Comparison of ENCODE assay signal across 2 cellular contexts in the genomic region with DNA sequence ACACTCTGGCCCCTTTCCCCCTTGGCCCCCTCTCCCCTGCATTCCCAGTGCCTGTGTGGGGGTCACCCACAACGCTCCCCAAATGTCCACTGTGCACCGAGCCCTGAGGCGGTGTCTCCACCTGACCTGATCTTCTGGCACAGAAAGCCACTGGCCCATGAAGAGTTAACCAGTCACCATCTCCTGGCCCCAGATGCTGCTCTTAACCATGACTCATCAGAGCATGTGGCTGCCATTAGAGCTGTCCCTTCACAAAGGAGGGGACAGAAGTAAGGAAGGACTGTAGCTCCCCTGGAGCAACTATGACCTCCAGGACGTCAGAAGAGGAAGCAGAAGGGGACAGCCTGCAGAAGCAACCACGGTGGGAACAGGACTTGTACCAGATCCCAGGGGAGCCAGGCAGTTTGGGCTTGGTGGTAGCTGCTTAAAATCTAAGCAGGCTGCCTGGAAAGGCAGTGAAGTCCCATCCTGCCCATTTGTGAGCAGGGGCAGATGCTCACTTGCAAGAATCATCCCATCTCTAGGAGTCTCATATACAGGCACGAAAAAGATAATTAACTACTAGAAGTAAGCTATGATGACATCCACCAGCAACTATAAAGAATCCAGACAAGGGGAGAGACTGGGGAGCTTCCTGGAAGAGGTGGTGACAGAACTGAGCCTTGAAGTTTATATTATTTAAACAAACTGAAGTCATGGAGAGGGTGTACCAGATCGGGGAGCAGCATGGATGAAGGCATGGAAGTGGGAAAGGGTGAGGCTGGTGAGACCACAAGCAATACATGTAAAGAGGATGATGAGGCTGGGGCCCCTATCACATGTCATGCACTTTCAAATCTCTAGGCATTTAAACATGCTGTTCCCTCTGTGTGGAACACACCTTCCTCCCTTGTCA.
A peak's percentile ranks its signal among the peaks of the same experiment; 100 is the strongest.
TF ChIP-seq lines count a peak whose summit lies in the region.

No MANE protein-coding gene starts in this region.

TF ChIP-seq in A549, 52 proteins besides CTCF, POLR2A, EP300 and RAD21:
- TF ChIP-seq CHD2 (IDR thresholded peaks at IDR 0.05; ENCODE audit: low read length, partially characterized antibody) = no peak
- TF ChIP-seq FOSL2 (IDR thresholded peaks at IDR 0.05) = 0 out of 2 replicates have a peak, but pooled peaks have one; percentile 32
- peak; percentile 86 for TF ChIP-seq FOSL2 (CRISPR knock-in tag; IDR thresholded peaks at IDR 0.05)
- no peak for TF ChIP-seq CHD4 (IDR thresholded peaks at IDR 0.05; ENCODE audit: borderline replicate concordance)
- TF ChIP-seq, protein P1, sequence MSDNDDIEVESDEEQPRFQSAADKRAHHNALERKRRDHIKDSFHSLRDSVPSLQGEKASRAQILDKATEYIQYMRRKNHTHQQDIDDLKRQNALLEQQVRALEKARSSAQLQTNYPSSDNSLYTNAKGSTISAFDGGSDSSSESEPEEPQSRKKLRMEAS (IDR thresholded peaks at IDR 0.05) = peak; percentile 64
- no peak for TF ChIP-seq ZSCAN20 (CRISPR knock-in tag; IDR thresholded peaks at IDR 0.05)
- TF ChIP-seq TP53 (CRISPR knock-in tag; IDR thresholded peaks at IDR 0.05) = no peak
- no peak for TF ChIP-seq PHF8 (IDR thresholded peaks at IDR 0.05; ENCODE audit: borderline replicate concordance, low read depth)
- TF ChIP-seq FOSB (CRISPR knock-in tag; IDR thresholded peaks at IDR 0.05) = no peak
- no peak for TF ChIP-seq SREBF2 (IDR thresholded peaks at IDR 0.05)
- TF ChIP-seq FOXS1 (CRISPR knock-in tag; IDR thresholded peaks at IDR 0.05) = no peak
- no peak for TF ChIP-seq HDAC2 (IDR thresholded peaks at IDR 0.05)
- TF ChIP-seq, protein P2, sequence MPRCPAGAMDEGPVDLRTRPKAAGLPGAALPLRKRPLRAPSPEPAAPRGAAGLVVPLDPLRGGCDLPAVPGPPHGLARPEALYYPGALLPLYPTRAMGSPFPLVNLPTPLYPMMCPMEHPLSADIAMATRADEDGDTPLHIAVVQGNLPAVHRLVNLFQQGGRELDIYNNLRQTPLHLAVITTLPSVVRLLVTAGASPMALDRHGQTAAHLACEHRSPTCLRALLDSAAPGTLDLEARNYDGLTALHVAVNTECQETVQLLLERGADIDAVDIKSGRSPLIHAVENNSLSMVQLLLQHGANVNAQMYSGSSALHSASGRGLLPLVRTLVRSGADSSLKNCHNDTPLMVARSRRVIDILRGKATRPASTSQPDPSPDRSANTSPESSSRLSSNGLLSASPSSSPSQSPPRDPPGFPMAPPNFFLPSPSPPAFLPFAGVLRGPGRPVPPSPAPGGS (IDR thresholded peaks at IDR 0.05) = no peak
- TF ChIP-seq NR3C1 (IDR thresholded peaks at IDR 0.05) = no peak
- no peak for TF ChIP-seq NPAS2 (CRISPR knock-in tag; IDR thresholded peaks at IDR 0.05; ENCODE audit: borderline replicate concordance)
- TF ChIP-seq ZFP36 (IDR thresholded peaks at IDR 0.05; ENCODE audit: borderline replicate concordance, partially characterized antibody) = peak; percentile 50
- no peak for TF ChIP-seq RCOR1 (IDR thresholded peaks at IDR 0.05; ENCODE audit: low read depth, low read length)
- TF ChIP-seq, protein P3, sequence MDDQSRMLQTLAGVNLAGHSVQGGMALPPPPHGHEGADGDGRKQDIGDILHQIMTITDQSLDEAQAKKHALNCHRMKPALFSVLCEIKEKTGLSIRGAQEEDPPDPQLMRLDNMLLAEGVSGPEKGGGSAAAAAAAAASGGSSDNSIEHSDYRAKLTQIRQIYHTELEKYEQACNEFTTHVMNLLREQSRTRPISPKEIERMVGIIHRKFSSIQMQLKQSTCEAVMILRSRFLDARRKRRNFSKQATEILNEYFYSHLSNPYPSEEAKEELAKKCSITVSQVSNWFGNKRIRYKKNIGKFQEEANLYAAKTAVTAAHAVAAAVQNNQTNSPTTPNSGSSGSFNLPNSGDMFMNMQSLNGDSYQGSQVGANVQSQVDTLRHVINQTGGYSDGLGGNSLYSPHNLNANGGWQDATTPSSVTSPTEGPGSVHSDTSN (IDR thresholded peaks at IDR 0.05) = no peak
- TF ChIP-seq, protein P4, sequence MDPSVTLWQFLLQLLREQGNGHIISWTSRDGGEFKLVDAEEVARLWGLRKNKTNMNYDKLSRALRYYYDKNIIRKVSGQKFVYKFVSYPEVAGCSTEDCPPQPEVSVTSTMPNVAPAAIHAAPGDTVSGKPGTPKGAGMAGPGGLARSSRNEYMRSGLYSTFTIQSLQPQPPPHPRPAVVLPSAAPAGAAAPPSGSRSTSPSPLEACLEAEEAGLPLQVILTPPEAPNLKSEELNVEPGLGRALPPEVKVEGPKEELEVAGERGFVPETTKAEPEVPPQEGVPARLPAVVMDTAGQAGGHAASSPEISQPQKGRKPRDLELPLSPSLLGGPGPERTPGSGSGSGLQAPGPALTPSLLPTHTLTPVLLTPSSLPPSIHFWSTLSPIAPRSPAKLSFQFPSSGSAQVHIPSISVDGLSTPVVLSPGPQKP (IDR thresholded peaks at IDR 0.05; ENCODE audit: low read depth, low read length) = no peak
- no peak for TF ChIP-seq MAZ (IDR thresholded peaks at IDR 0.05; ENCODE audit: borderline replicate concordance, low read depth, low read length)
- TF ChIP-seq KDM5A (IDR thresholded peaks at IDR 0.05) = no peak
- TF ChIP-seq, protein P5, sequence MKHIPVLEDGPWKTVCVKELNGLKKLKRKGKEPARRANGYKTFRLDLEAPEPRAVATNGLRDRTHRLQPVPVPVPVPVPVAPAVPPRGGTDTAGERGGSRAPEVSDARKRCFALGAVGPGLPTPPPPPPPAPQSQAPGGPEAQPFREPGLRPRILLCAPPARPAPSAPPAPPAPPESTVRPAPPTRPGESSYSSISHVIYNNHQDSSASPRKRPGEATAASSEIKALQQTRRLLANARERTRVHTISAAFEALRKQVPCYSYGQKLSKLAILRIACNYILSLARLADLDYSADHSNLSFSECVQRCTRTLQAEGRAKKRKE (CRISPR knock-in tag; IDR thresholded peaks at IDR 0.05; ENCODE audit: low read depth) = no peak
- no peak for TF ChIP-seq JUNB (IDR thresholded peaks at IDR 0.05)
- no peak for TF ChIP-seq RARB (CRISPR knock-in tag; IDR thresholded peaks at IDR 0.05)
- TF ChIP-seq RFX5 (IDR thresholded peaks at IDR 0.05) = no peak

TF ChIP-seq in H1, 55 proteins besides CTCF, POLR2A, EP300 and RAD21:
- 0 out of 2 replicates have a peak, but pooled peaks have one; percentile 37 for TF ChIP-seq TAF1 (IDR thresholded peaks at IDR 0.05; ENCODE audit: low read depth, low read length)
- TF ChIP-seq KDM1A (IDR thresholded peaks at IDR 0.05; ENCODE audit: borderline replicate concordance, low read length) = no peak
- TF ChIP-seq, protein P6, sequence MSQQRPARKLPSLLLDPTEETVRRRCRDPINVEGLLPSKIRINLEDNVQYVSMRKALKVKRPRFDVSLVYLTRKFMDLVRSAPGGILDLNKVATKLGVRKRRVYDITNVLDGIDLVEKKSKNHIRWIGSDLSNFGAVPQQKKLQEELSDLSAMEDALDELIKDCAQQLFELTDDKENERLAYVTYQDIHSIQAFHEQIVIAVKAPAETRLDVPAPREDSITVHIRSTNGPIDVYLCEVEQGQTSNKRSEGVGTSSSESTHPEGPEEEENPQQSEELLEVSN (IDR thresholded peaks at IDR 0.05) = no peak
- TF ChIP-seq TCF12 (IDR thresholded peaks at IDR 0.05; ENCODE audit: low read depth, low read length) = no peak
- TF ChIP-seq MAFK (IDR thresholded peaks at IDR 0.05; ENCODE audit: low read depth, low read length) = peak; percentile 52; the same call in 1 of the 2 replicates
- TF ChIP-seq, protein P1 (IDR thresholded peaks at IDR 0.05) = peak; percentile 69
- TF ChIP-seq KDM5A (IDR thresholded peaks at IDR 0.05; ENCODE audit: low read length) = no peak
- TF ChIP-seq JUND (IDR thresholded peaks at IDR 0.05; ENCODE audit: low read length) = peak; percentile 83
- TF ChIP-seq YY1 (IDR thresholded peaks at IDR 0.05; ENCODE audit: low read depth, low read length) = peak; percentile 75
